Comparison of ENCODE assay signal across 1 cellular context in the genomic region with DNA sequence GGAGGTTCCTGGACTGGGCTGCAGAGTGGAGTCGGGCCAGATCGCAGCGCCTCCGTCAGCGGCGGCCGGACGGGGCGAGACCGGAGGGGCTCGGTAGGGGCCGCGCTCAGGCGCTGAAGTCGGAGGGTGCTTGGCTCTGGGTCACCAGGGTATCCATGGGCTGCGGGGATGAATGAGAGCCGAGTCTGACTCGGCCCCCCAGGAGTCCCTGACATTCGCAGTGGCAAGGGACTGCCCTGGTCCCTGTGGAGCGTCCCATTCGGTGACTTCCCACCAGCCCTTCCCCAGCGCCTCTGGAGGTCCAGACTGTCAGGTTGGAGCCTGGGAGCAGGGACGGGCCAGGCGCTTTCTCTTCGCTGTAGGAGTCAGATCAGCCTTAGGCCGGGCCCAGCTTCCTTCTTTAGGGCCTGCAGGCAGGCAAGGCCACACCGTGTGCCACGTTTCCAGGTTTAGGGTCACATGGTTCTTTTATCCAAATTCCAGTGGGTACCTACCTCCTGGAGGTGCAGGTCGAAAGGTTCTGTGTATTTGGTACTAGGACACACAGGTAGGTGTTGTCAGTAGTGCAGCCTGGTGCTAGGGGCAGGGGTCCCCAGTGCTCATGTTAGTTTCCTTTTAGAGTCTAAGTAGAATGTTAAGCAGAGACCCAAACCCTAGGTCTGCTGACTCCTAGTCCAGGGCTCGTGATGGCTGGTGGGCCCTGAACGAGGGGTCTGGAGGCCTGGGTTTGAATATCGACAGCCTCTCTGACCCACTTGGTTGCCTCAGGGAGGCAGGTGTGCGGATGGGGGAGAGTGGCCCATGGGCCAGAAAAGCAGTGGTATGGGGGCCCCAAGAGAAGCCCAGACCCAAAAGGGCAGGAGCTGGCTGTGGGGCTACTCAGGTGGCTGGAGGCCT.
TF ChIP-seq lines count a peak whose summit lies in the region.

No MANE protein-coding gene starts in this region.

TF ChIP-seq in H1, 55 proteins besides CTCF, POLR2A, EP300 and RAD21:
- TF ChIP-seq ASH2L (IDR thresholded peaks at IDR 0.05; ENCODE audit: low read length) = peak; percentile 62
- TF ChIP-seq POU5F1 (IDR thresholded peaks at IDR 0.05; ENCODE audit: low read depth, low read length) = no peak
- TF ChIP-seq SIN3A (conservative IDR thresholded peaks at IDR 0.05 in 1 of 2, IDR thresholded peaks at IDR 0.05 in 1 of 2; ENCODE audit: low read depth in 1 of 2, low read length in 2 of 2) = peak in 1 of 2 experiments; percentile 29; a peak in 1 of 4 replicates
